In genomic region chr7:77798394-77799077, GRCh38 we compare ENCODE assay signal across 1 cellular context.
TF ChIP-seq lines count a peak whose summit lies in the region.

TSS of gene PHTF2 (plus strand) at chr7:77798773.
TSS of gene TMEM60 (minus strand) at chr7:77798434. CDS start at chr7:77794373, 4,061 bp downstream.

TF ChIP-seq in HepG2, 621 proteins besides CTCF, POLR2A, EP300 and RAD21 (continued from another document and continues in another):
- no peak for TF ChIP-seq ZUFSP (CRISPR knock-in tag; IDR thresholded peaks at IDR 0.05; ENCODE audit: borderline replicate concordance)
- TF ChIP-seq ZNF451 (CRISPR knock-in tag; IDR thresholded peaks at IDR 0.05) = peak; percentile 59; the same call in 1 of the 2 replicates
- no peak for TF ChIP-seq BCLAF1 (IDR thresholded peaks at IDR 0.05)
- TF ChIP-seq AKNA (CRISPR knock-in tag; IDR thresholded peaks at IDR 0.05; ENCODE audit: borderline replicate concordance) = no peak
- TF ChIP-seq THAP8 (CRISPR knock-in tag; IDR thresholded peaks at IDR 0.05; ENCODE audit: borderline replicate concordance) = no peak; the same call in 1 of the 2 replicates
- peak; percentile 76 for TF ChIP-seq E2F1 (CRISPR knock-in tag; IDR thresholded peaks at IDR 0.05)
- no peak for TF ChIP-seq ZNF678 (CRISPR knock-in tag; IDR thresholded peaks at IDR 0.05)
- peak; percentile 77; the same call in 1 of the 3 replicates for TF ChIP-seq MXI1 (IDR thresholded peaks at IDR 0.05; ENCODE audit: borderline replicate concordance, low read depth, low read length)
- TF ChIP-seq ZNF160 (CRISPR knock-in tag; IDR thresholded peaks at IDR 0.05) = no peak
- TF ChIP-seq NFE2L1 (CRISPR knock-in tag; IDR thresholded peaks at IDR 0.05; ENCODE audit: borderline replicate concordance) = no peak
- TF ChIP-seq RBM39 (IDR thresholded peaks at IDR 0.05; ENCODE audit: low read depth, low read length, poor library complexity, severe bottlenecking) = peak; percentile 93
- no peak for TF ChIP-seq ZNF333 (CRISPR knock-in tag; IDR thresholded peaks at IDR 0.05; ENCODE audit: borderline replicate concordance)
- TF ChIP-seq CCDC6 (CRISPR knock-in tag; IDR thresholded peaks at IDR 0.05) = peak; percentile 65; the same call in 1 of the 2 replicates
- TF ChIP-seq ZNF768 (CRISPR knock-in tag; IDR thresholded peaks at IDR 0.05) = no peak
- peak; percentile 66; the same call in 1 of the 2 replicates for TF ChIP-seq ARID2 (CRISPR knock-in tag; IDR thresholded peaks at IDR 0.05; ENCODE audit: borderline replicate concordance)
- no peak for TF ChIP-seq ZKSCAN5 (CRISPR knock-in tag; IDR thresholded peaks at IDR 0.05)
- 0 out of 2 replicates have a peak, but pooled peaks have one; percentile 19 for TF ChIP-seq GLI4 (CRISPR knock-in tag; IDR thresholded peaks at IDR 0.05; ENCODE audit: borderline replicate concordance)
- no peak for TF ChIP-seq PREB (CRISPR knock-in tag; IDR thresholded peaks at IDR 0.05)
- TF ChIP-seq SRSF4 (IDR thresholded peaks at IDR 0.05; ENCODE audit: low read depth, low read length, poor library complexity, severe bottlenecking) = no peak
- TF ChIP-seq ZNF260 (CRISPR knock-in tag; IDR thresholded peaks at IDR 0.05; ENCODE audit: borderline replicate concordance, low read depth) = no peak
- TF ChIP-seq SUZ12 (IDR thresholded peaks at IDR 0.05; ENCODE audit: low read depth, low read length) = no peak
- TF ChIP-seq SIN3A (IDR thresholded peaks at IDR 0.05; ENCODE audit: borderline replicate concordance, low read depth, low read length) = peak; percentile 32; the same call in 1 of the 2 replicates
- no peak for TF ChIP-seq ZBTB4 (CRISPR knock-in tag; IDR thresholded peaks at IDR 0.05; ENCODE audit: borderline replicate concordance)
- 0 out of 2 replicates have a peak, but pooled peaks have one; percentile 64 for TF ChIP-seq ZNF101 (CRISPR knock-in tag; IDR thresholded peaks at IDR 0.05; ENCODE audit: borderline replicate concordance, low read depth)
- TF ChIP-seq ZFP91 (CRISPR knock-in tag; IDR thresholded peaks at IDR 0.05; ENCODE audit: borderline replicate concordance) = peak; percentile 85
- peak; percentile 41; the same call in 1 of the 2 replicates for TF ChIP-seq POLR2AphosphoS5 (IDR thresholded peaks at IDR 0.05; ENCODE audit: low read depth, low read length)
- no peak for TF ChIP-seq FOXP1 (IDR thresholded peaks at IDR 0.05)
- TF ChIP-seq FOXP1 (CRISPR knock-in tag; IDR thresholded peaks at IDR 0.05) = no peak
- 0 out of 2 replicates have a peak, but pooled peaks have one; percentile 45 for TF ChIP-seq ZNF800 (CRISPR knock-in tag; IDR thresholded peaks at IDR 0.05)
- TF ChIP-seq ZIK1 (CRISPR knock-in tag; IDR thresholded peaks at IDR 0.05; ENCODE audit: borderline replicate concordance, low read depth) = no peak; the same call in 1 of the 2 replicates
- TF ChIP-seq SALL1 (CRISPR knock-in tag; IDR thresholded peaks at IDR 0.05) = peak; percentile 77
- no peak for TF ChIP-seq E2F2 (CRISPR knock-in tag; IDR thresholded peaks at IDR 0.05; ENCODE audit: borderline replicate concordance)
- no peak for TF ChIP-seq ZNF619 (CRISPR knock-in tag; IDR thresholded peaks at IDR 0.05)
- TF ChIP-seq NFATC3 (CRISPR knock-in tag; IDR thresholded peaks at IDR 0.05) = no peak
